In the genomic region with DNA sequence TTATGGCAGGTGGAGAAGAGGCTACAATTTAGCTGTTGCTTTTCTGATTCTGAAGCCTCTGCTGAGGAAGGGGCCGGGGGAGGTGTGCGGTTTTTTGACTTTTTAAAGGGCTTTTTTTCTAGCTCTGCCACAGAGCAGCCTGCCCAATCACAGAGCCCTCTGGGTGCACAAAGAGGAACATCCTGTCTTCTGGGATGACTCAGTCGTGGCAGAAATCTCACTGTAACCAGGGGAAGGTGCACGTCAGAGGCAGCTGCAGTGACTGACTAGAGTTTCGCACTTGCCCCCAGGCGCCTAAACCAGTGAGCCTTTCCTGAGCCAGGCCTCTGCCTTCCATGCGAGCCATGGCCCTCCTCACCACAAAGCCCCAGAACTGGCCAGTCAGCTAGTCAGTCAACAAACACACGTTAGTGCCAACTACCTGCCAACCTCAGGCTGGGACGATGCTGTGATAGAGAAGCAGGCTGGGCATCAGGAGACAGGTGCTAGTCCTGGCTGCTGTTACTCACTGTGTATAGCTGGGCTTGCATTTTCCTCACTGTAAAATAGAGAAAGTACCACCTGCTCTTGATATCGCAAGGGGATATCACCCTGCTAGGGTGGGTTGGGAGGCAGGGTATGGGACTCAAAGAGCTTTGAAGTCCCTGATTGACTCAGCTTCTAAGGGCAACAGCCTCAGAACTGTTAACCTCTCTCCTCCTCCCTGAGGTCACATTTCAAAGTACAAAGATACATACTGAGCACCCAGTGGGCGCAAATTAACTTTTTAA, we compare ENCODE assay signal across 1 cellular context.
TF ChIP-seq lines count a peak whose summit lies in the region.

No MANE protein-coding gene starts in this region.

TF ChIP-seq in HepG2, 621 proteins besides CTCF, POLR2A, EP300 and RAD21 (continued from another document and continues in another):
- TF ChIP-seq, protein P1, sequence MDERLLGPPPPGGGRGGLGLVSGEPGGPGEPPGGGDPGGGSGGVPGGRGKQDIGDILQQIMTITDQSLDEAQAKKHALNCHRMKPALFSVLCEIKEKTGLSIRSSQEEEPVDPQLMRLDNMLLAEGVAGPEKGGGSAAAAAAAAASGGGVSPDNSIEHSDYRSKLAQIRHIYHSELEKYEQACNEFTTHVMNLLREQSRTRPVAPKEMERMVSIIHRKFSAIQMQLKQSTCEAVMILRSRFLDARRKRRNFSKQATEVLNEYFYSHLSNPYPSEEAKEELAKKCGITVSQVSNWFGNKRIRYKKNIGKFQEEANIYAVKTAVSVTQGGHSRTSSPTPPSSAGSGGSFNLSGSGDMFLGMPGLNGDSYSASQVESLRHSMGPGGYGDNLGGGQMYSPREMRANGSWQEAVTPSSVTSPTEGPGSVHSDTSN (CRISPR knock-in tag; IDR thresholded peaks at IDR 0.05) = 0 out of 2 replicates have a peak, but pooled peaks have one; percentile 25
- TF ChIP-seq, protein P2, sequence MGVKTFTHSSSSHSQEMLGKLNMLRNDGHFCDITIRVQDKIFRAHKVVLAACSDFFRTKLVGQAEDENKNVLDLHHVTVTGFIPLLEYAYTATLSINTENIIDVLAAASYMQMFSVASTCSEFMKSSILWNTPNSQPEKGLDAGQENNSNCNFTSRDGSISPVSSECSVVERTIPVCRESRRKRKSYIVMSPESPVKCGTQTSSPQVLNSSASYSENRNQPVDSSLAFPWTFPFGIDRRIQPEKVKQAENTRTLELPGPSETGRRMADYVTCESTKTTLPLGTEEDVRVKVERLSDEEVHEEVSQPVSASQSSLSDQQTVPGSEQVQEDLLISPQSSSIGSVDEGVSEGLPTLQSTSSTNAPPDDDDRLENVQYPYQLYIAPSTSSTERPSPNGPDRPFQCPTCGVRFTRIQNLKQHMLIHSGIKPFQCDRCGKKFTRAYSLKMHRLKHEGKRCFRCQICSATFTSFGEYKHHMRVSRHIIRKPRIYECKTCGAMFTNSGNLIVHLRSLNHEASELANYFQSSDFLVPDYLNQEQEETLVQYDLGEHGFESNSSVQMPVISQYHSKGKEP (CRISPR knock-in tag; IDR thresholded peaks at IDR 0.05) = no peak
- TF ChIP-seq NFATC3 (CRISPR knock-in tag; IDR thresholded peaks at IDR 0.05) (no peak), NFE2L2 (IDR thresholded peaks at IDR 0.05; ENCODE audit: low read length) (no peak), TFDP2 (CRISPR knock-in tag; IDR thresholded peaks at IDR 0.05) (no peak), SSRP1 (CRISPR knock-in tag; IDR thresholded peaks at IDR 0.05) (no peak), ZNF670 (CRISPR knock-in tag; IDR thresholded peaks at IDR 0.05; ENCODE audit: borderline replicate concordance) (no peak), HIC2 (CRISPR knock-in tag; IDR thresholded peaks at IDR 0.05; ENCODE audit: low read depth) (no peak), HNF4A (CRISPR knock-in tag; IDR thresholded peaks at IDR 0.05) (peak; percentile 56), RXRA (CRISPR knock-in tag; IDR thresholded peaks at IDR 0.05) (peak; percentile 42; the same call in 1 of the 2 replicates), FOXM1 (CRISPR knock-in tag; IDR thresholded peaks at IDR 0.05) (no peak), RELA (CRISPR knock-in tag; IDR thresholded peaks at IDR 0.05) (no peak), ZNF333 (CRISPR knock-in tag; IDR thresholded peaks at IDR 0.05; ENCODE audit: borderline replicate concordance) (no peak), NFKB2 (CRISPR knock-in tag; IDR thresholded peaks at IDR 0.05; ENCODE audit: borderline replicate concordance) (no peak), HOXA7 (CRISPR knock-in tag; IDR thresholded peaks at IDR 0.05) (no peak), ZFP1 (CRISPR knock-in tag; IDR thresholded peaks at IDR 0.05) (no peak), ZNF619 (CRISPR knock-in tag; IDR thresholded peaks at IDR 0.05) (no peak), JARID2 (CRISPR knock-in tag; IDR thresholded peaks at IDR 0.05; ENCODE audit: insufficient replicate concordance) (no peak), TOE1 (CRISPR knock-in tag; IDR thresholded peaks at IDR 0.05) (no peak), ZNF740 (CRISPR knock-in tag; IDR thresholded peaks at IDR 0.05) (no peak), ZC3H4 (CRISPR knock-in tag; IDR thresholded peaks at IDR 0.05; ENCODE audit: borderline replicate concordance) (no peak), MIER2 (CRISPR knock-in tag; IDR thresholded peaks at IDR 0.05) (no peak), ZFX (CRISPR knock-in tag; IDR thresholded peaks at IDR 0.05; ENCODE audit: low read depth) (no peak), FOXJ3 (CRISPR knock-in tag; IDR thresholded peaks at IDR 0.05; ENCODE audit: borderline replicate concordance) (no peak), ZNF550 (CRISPR knock-in tag; IDR thresholded peaks at IDR 0.05; ENCODE audit: borderline replicate concordance) (no peak), ZNF260 (CRISPR knock-in tag; IDR thresholded peaks at IDR 0.05; ENCODE audit: borderline replicate concordance, low read depth) (no peak), ZMYM3 (CRISPR knock-in tag; IDR thresholded peaks at IDR 0.05) (peak; percentile 49; the same call in 1 of the 2 replicates), ZNF7 (CRISPR knock-in tag; IDR thresholded peaks at IDR 0.05) (no peak), PAXIP1 (CRISPR knock-in tag; conservative IDR thresholded peaks at IDR 0.05) (peak; percentile 56), MBD4 (IDR thresholded peaks at IDR 0.05; ENCODE audit: borderline replicate concordance, low read length) (no peak), ZBTB26 (CRISPR knock-in tag; IDR thresholded peaks at IDR 0.05; ENCODE audit: borderline replicate concordance) (no peak)
- TF ChIP-seq, protein P3, sequence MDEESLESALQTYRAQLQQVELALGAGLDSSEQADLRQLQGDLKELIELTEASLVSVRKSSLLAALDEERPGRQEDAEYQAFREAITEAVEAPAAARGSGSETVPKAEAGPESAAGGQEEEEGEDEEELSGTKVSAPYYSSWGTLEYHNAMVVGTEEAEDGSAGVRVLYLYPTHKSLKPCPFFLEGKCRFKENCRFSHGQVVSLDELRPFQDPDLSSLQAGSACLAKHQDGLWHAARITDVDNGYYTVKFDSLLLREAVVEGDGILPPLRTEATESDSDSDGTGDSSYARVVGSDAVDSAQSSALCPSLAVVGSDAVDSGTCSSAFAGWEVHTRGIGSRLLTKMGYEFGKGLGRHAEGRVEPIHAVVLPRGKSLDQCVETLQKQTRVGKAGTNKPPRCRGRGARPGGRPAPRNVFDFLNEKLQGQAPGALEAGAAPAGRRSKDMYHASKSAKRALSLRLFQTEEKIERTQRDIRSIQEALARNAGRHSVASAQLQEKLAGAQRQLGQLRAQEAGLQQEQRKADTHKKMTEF (CRISPR knock-in tag; IDR thresholded peaks at IDR 0.05) = no peak
- TF ChIP-seq, protein P4, sequence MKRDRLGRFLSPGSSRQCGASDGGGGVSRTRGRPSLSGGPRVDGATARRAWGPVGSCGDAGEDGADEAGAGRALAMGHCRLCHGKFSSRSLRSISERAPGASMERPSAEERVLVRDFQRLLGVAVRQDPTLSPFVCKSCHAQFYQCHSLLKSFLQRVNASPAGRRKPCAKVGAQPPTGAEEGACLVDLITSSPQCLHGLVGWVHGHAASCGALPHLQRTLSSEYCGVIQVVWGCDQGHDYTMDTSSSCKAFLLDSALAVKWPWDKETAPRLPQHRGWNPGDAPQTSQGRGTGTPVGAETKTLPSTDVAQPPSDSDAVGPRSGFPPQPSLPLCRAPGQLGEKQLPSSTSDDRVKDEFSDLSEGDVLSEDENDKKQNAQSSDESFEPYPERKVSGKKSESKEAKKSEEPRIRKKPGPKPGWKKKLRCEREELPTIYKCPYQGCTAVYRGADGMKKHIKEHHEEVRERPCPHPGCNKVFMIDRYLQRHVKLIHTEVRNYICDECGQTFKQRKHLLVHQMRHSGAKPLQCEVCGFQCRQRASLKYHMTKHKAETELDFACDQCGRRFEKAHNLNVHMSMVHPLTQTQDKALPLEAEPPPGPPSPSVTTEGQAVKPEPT (CRISPR knock-in tag; IDR thresholded peaks at IDR 0.05; ENCODE audit: low read depth) = no peak
- TF ChIP-seq, protein P5, sequence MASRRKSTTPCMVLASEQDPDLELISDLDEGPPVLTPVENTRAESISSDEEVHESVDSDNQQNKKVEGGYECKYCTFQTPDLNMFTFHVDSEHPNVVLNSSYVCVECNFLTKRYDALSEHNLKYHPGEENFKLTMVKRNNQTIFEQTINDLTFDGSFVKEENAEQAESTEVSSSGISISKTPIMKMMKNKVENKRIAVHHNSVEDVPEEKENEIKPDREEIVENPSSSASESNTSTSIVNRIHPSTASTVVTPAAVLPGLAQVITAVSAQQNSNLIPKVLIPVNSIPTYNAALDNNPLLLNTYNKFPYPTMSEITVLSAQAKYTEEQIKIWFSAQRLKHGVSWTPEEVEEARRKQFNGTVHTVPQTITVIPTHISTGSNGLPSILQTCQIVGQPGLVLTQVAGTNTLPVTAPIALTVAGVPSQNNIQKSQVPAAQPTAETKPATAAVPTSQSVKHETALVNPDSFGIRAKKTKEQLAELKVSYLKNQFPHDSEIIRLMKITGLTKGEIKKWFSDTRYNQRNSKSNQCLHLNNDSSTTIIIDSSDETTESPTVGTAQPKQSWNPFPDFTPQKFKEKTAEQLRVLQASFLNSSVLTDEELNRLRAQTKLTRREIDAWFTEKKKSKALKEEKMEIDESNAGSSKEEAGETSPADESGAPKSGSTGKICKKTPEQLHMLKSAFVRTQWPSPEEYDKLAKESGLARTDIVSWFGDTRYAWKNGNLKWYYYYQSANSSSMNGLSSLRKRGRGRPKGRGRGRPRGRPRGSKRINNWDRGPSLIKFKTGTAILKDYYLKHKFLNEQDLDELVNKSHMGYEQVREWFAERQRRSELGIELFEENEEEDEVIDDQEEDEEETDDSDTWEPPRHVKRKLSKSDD (CRISPR knock-in tag; IDR thresholded peaks at IDR 0.05; ENCODE audit: low read depth) = no peak
- TF ChIP-seq, protein P6, sequence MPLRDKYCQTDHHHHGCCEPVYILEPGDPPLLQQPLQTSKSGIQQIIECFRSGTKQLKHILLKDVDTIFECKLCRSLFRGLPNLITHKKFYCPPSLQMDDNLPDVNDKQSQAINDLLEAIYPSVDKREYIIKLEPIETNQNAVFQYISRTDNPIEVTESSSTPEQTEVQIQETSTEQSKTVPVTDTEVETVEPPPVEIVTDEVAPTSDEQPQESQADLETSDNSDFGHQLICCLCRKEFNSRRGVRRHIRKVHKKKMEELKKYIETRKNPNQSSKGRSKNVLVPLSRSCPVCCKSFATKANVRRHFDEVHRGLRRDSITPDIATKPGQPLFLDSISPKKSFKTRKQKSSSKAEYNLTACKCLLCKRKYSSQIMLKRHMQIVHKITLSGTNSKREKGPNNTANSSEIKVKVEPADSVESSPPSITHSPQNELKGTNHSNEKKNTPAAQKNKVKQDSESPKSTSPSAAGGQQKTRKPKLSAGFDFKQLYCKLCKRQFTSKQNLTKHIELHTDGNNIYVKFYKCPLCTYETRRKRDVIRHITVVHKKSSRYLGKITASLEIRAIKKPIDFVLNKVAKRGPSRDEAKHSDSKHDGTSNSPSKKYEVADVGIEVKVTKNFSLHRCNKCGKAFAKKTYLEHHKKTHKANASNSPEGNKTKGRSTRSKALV (CRISPR knock-in tag; IDR thresholded peaks at IDR 0.05) = no peak
